In the genomic region with DNA sequence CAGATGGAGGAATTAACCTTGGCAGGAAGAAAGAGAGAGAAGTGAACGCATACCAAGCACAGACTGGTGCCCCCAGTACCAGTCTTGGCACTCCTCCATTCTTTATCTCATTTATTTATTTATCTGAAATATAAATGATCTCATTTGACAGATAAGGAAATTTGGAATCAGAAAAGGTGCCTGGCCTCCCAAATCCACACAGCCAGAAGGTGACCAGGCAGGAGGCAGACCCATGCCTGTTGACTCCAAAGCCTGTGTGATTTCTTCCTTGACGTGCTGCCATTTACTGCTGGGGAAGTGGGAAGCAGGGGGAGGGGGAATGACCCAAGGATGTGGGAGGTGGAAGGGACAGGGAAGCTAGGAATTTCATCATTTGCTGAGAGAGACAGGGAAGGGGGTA, we compare ENCODE assay signal across 31 cellular contexts.
"Had no signal": no experiment of that assay in that cellular context is flagged by ENCODE, and none has a peak within 500 bp of the region (broad histone marks: within the 10 kb centered on the region; RNA-seq: fewer than 3 reads in every experiment).

No MANE protein-coding gene starts in this region.

- H3K4me1 Mint-ChIP-seq: activated naive CD4-positive, alpha-beta T cell treated with anti-CD3 and anti-CD28 coated beads, Interleukin-2, amount 10 ng/mL, durations not matched to agents 7 days and 5 days; activated naive CD8-positive, alpha-beta T cell treated with anti-CD3 and anti-CD28 coated beads, Interleukin-2, amount 10 ng/mL, durations not matched to agents 7 days and 5 days; central memory CD8-positive, alpha-beta T cell; T-cell had no signal

- DNase-seq: activated CD4-positive, alpha-beta T cell treated with anti-CD3 and anti-CD28 coated beads for 4 hours; activated CD4-positive, alpha-beta T cell treated with anti-CD3 and anti-CD28 coated beads, Interleukin-2, amount 50 U/mL, for 1 hour; activated CD4-positive, alpha-beta T cell treated with anti-CD3 and anti-CD28 coated beads, Interleukin-2, amount 50 U/mL, for 48 hours; activated CD4-positive, CD25-positive, alpha-beta regulatory T cell; activated CD4-positive, CD25-positive, alpha-beta regulatory T cell treated with anti-CD3 and anti-CD28 coated beads, Interleukin-2, amount 50 U/mL, for 72 hours; activated CD8-positive, alpha-beta memory T cell treated with anti-CD3 and anti-CD28 coated beads for 24 hours; activated CD8-positive, alpha-beta memory T cell treated with anti-CD3 and anti-CD28 coated beads, Interleukin-2, amount 50 U/mL, for 4 hours; activated CD8-positive, alpha-beta T cell treated with anti-CD3 and anti-CD28 coated beads for 36 hours; activated effector memory CD4-positive, alpha-beta T cell treated with anti-CD3 and anti-CD28 coated beads, Interleukin-2, amount 50 U/mL, for 16 hours; activated naive CD4-positive, alpha-beta T cell treated with anti-CD3 and anti-CD28 coated beads, Interleukin-2, amount 10 ng/mL, durations not matched to agents 7 days and 5 days; activated naive CD8-positive, alpha-beta T cell treated with anti-CD3 and anti-CD28 coated beads, Interleukin-2, amount 10 ng/mL, durations not matched to agents 7 days and 5 days; activated T-cell treated with anti-CD3 and anti-CD28 coated beads, Interleukin-2, amount 50 U/mL, for 1 hour; activated T-cell treated with anti-CD3 and anti-CD28 coated beads, Interleukin-2, amount 50 U/mL, for 48 hours; brain microvascular endothelial cell; dorsolateral prefrontal cortex; effector memory CD4-positive, alpha-beta T cell; endodermal cell; foreskin fibroblast; head of caudate nucleus; T-cell; T-helper 2 cell had no signal

- H3K4me3 Mint-ChIP-seq: activated CD8-positive, alpha-beta T cell treated with anti-CD3 and anti-CD28 coated beads for 36 hours; activated naive CD4-positive, alpha-beta T cell treated with anti-CD3 and anti-CD28 coated beads, Interleukin-2, amount 10 ng/mL, durations not matched to agents 7 days and 5 days; activated naive CD8-positive, alpha-beta T cell treated with anti-CD3 and anti-CD28 coated beads, Interleukin-2, amount 10 ng/mL, durations not matched to agents 7 days and 5 days; activated T-helper 1 cell treated with anti-CD3 and anti-CD28 coated beads, Interleukin-12 subunit alpha, Interleukin-12 subunit beta, Interleukin-2, Interleukin-4 antibody, amounts not matched to agents 30 ng/mL and 10 ng/mL and 1 ng/mL, durations not matched to agents 14 hours and 24 hours and 36 hours; central memory CD8-positive, alpha-beta T cell; dendritic cell treated with granulocyte-macrophage colony-stimulating factor and Interleukin-4, amounts not matched to agents 40 ng/mL and 50 ng/mL, for 4 days; endodermal cell; T-cell had no signal

- H3K36me3 ChIP-seq: ascending aorta, brain microvascular endothelial cell had no signal

- H3K27me3 ChIP-seq: ascending aorta, brain microvascular endothelial cell had no signal

- H3K4me3 ChIP-seq: ascending aorta, coronary artery, dorsolateral prefrontal cortex had no signal

- H3K27ac ChIP-seq: ascending aorta, brain microvascular endothelial cell, coronary artery, dorsolateral prefrontal cortex had no signal

- H3K4me1 ChIP-seq: ascending aorta had no signal

- H3K36me3 Mint-ChIP-seq: activated naive CD4-positive, alpha-beta T cell treated with anti-CD3 and anti-CD28 coated beads, Interleukin-2, amount 10 ng/mL, durations not matched to agents 7 days and 5 days; activated naive CD8-positive, alpha-beta T cell treated with anti-CD3 and anti-CD28 coated beads, Interleukin-2, amount 10 ng/mL, durations not matched to agents 7 days and 5 days; T-cell had no signal

- ATAC-seq: activated CD8-positive, alpha-beta T cell treated with anti-CD3 and anti-CD28 coated beads for 36 hours; activated naive CD4-positive, alpha-beta T cell treated with anti-CD3 and anti-CD28 coated beads, Interleukin-2, amount 50 U/mL, for 72 hours; esophagus mucosa; T-cell had no signal

- FAIRE-seq: bronchial epithelial cell, frontal cortex had no signal

- H3K9me3 ChIP-seq: ascending aorta had no signal

- H3K9me3 Mint-ChIP-seq: activated CD8-positive, alpha-beta T cell treated with anti-CD3 and anti-CD28 coated beads for 36 hours; activated naive CD4-positive, alpha-beta T cell treated with anti-CD3 and anti-CD28 coated beads, Interleukin-2, amount 10 ng/mL, durations not matched to agents 7 days and 5 days; activated T-helper 1 cell treated with anti-CD3 and anti-CD28 coated beads, Interleukin-12 subunit alpha, Interleukin-12 subunit beta, Interleukin-2, Interleukin-4 antibody, amounts not matched to agents 30 ng/mL and 10 ng/mL and 1 ng/mL, durations not matched to agents 14 hours and 24 hours and 36 hours; activated T-helper 2 cell treated with anti-CD3 and anti-CD28 coated beads, Interferon-gamma antibody, Interleukin-2, Interleukin-4, amounts not matched to agents 10 μg/mL and 5 μg/mL and 100 μg/mL, durations not matched to agents 14 hours and 24 hours and 36 hours; central memory CD8-positive, alpha-beta T cell; dendritic cell treated with granulocyte-macrophage colony-stimulating factor and Interleukin-4, amounts not matched to agents 40 ng/mL and 50 ng/mL, for 4 days had no signal

- H3K27ac Mint-ChIP-seq: activated CD8-positive, alpha-beta T cell treated with anti-CD3 and anti-CD28 coated beads for 36 hours; activated naive CD4-positive, alpha-beta T cell treated with anti-CD3 and anti-CD28 coated beads, Interleukin-2, amount 10 ng/mL, durations not matched to agents 7 days and 5 days; activated naive CD4-positive, alpha-beta T cell treated with anti-CD3 and anti-CD28 coated beads, Interleukin-2, amount 50 U/mL, for 72 hours; activated naive CD8-positive, alpha-beta T cell treated with anti-CD3 and anti-CD28 coated beads, Interleukin-2, amount 10 ng/mL, durations not matched to agents 7 days and 5 days; activated T-helper 1 cell treated with anti-CD3 and anti-CD28 coated beads, Interleukin-12 subunit alpha, Interleukin-12 subunit beta, Interleukin-2, Interleukin-4 antibody, amounts not matched to agents 30 ng/mL and 10 ng/mL and 1 ng/mL, durations not matched to agents 14 hours and 24 hours and 36 hours; activated T-helper 2 cell treated with anti-CD3 and anti-CD28 coated beads, Interferon-gamma antibody, Interleukin-2, Interleukin-4, amounts not matched to agents 10 μg/mL and 5 μg/mL and 100 μg/mL, durations not matched to agents 14 hours and 24 hours and 36 hours; dendritic cell treated with granulocyte-macrophage colony-stimulating factor and Interleukin-4, amounts not matched to agents 40 ng/mL and 50 ng/mL, for 4 days; endodermal cell; T-cell had no signal
